18 cellular contexts compared by ENCODE assay signal in genomic region chr5:132060501-132061161, GRCh38. TPM values are rescaled to one million over a fixed set of nuclear protein-coding genes. Genes with fewer than 3 reads are reported as not detected.
DNase-seq lines count a peak whose midpoint lies in the region; ATAC-seq and TF ChIP-seq lines count a peak whose summit lies in the region.
"Had no signal": no experiment of that assay in that cellular context is flagged by ENCODE, and none has a peak within 500 bp of the region (broad histone marks: within the 10 kb centered on the region; RNA-seq: fewer than 3 reads in every experiment).

IL3 (plus strand) TSS chr5:132060655; CDS start chr5:132060707, 52 bp downstream.

- H2AFZ ChIP-seq in mammary epithelial cell (ENCODE audit: low read depth, low read length): no peak within 1 kb of the TSS

- H3K36me3 ChIP-seq in mammary epithelial cell (ENCODE audit: insufficient read depth, low read length): no peaks in the 10 kb centered on the region
- H3K36me3 ChIP-seq: esophagus squamous epithelium, suprapubic skin had no signal

- H3K79me2 ChIP-seq in mammary epithelial cell (ENCODE audit: insufficient read depth, low read length): no peaks in the 10 kb centered on the region

- H3K36me3 Mint-ChIP-seq in activated CD4-positive, alpha-beta T cell treated with anti-CD3 and anti-CD28 coated beads, Interleukin-2, amount 10 ng/mL, durations not matched to agents 7 days and 5 days (ENCODE audit: low read depth): no peaks in the 10 kb centered on the region
- H3K36me3 Mint-ChIP-seq in chondrocyte (ENCODE audit: low read depth): no peaks in the 10 kb centered on the region
- H3K36me3 Mint-ChIP-seq in stimulated activated effector memory CD8-positive, alpha-beta T cell treated with anti-CD3 and anti-CD28 coated beads, Interleukin-12 subunit alpha, Interleukin-12 subunit beta, amount 100 ng/mL, for 72 hours: peaks cover 29% of the 10 kb centered on the region

- POLR2A ChIA-PET in activated CD4-positive, alpha-beta T cell treated with anti-CD3 and anti-CD28 coated beads, Interleukin-2, amount 10 ng/mL, durations not matched to agents 7 days and 5 days (lab: Charles Lee): no interaction called here

- no TSS peak for BruUV-seq in mammary epithelial cell (replicated peaks; lab: Mats Ljungman, UMichigan)

- dilution Hi-C loops in mammary epithelial cell (cut with HindIII; ENCODE audit: low sequenced_read_pairs): no loop called here

- no peaks in the 10 kb centered on the region for H3K9me3 Mint-ChIP-seq in activated CD4-positive, alpha-beta T cell treated with anti-CD3 and anti-CD28 coated beads, Interleukin-2, amount 10 ng/mL, durations not matched to agents 7 days and 5 days
- H3K9me3 Mint-ChIP-seq in chondrocyte (ENCODE audit: low read depth): no peaks in the 10 kb centered on the region
- no peaks in the 10 kb centered on the region for H3K9me3 Mint-ChIP-seq in stimulated activated effector memory CD8-positive, alpha-beta T cell treated with anti-CD3 and anti-CD28 coated beads, Interleukin-12 subunit alpha, Interleukin-12 subunit beta, amount 100 ng/mL, for 72 hours
- H3K9me3 Mint-ChIP-seq: HFFc6 had no signal

- intact Hi-C loops in mammary epithelial cell (cut with micrococcal nuclease): loop anchor here (10.0 kb wide), 1 partner anchor 354 kb away; no protein-coding TSS in a partner anchor

- no peak for ATAC-seq in stimulated activated effector memory CD8-positive, alpha-beta T cell treated with anti-CD3 and anti-CD28 coated beads, Interleukin-12 subunit alpha, Interleukin-12 subunit beta, amount 100 ng/mL, for 72 hours
- ATAC-seq in GM18505 (IDR thresholded peaks at IDR 0.05; ENCODE audit: unreplicated experiment): no peak
- ATAC-seq: A549 had no signal

- H3K9ac ChIP-seq in mammary epithelial cell (ENCODE audit: insufficient read depth, low read length): no peak within 1 kb of the TSS

- no peaks in the 10 kb centered on the region for H3K27me3 ChIP-seq in mammary epithelial cell (ENCODE audit: insufficient read depth, low read length)
- H3K27me3 ChIP-seq: esophagus squamous epithelium, suprapubic skin had no signal

- in situ Hi-C loops in mammary epithelial cell (cut with MboI; ENCODE audit: low sequenced_read_pairs in 2 of 2): loop anchor here (10.0 to 25.0 kb wide), 3 partner anchors 114 to 452 kb away; no protein-coding TSS in a partner anchor

- H3K27ac Mint-ChIP-seq in activated CD4-positive, alpha-beta T cell treated with anti-CD3 and anti-CD28 coated beads, Interleukin-2, amount 10 ng/mL, durations not matched to agents 7 days and 5 days: peak within 1 kb of the TSS; percentile 25
- no peak within 1 kb of the TSS for H3K27ac Mint-ChIP-seq in chondrocyte (ENCODE audit: unreplicated experiment)
- H3K27ac Mint-ChIP-seq in stimulated activated effector memory CD8-positive, alpha-beta T cell treated with anti-CD3 and anti-CD28 coated beads, Interleukin-12 subunit alpha, Interleukin-12 subunit beta, amount 100 ng/mL, for 72 hours: peak within 1 kb of the TSS; percentile 58
- H3K27ac Mint-ChIP-seq: HFFc6 had no signal

- no peak within 1 kb of the TSS for H3K4me3 ChIP-seq in mammary epithelial cell (replicated peaks in 1 of 3; ENCODE audit: insufficient read depth in 1 of 3, low read depth in 2 of 3, low read length in 3 of 3)
- H3K4me3 ChIP-seq: A549, esophagus squamous epithelium, lung, SK-N-MC, suprapubic skin had no signal

- no peaks in the 10 kb centered on the region for H3K9me3 ChIP-seq in mammary epithelial cell (replicated peaks; ENCODE audit: insufficient read depth, low read length)
- H3K9me3 ChIP-seq: A549, Caco-2, esophagus squamous epithelium, suprapubic skin had no signal

- no peak for TF ChIP-seq POLR2A in GM18505 (IDR thresholded peaks at IDR 0.05; ENCODE audit: borderline replicate concordance, extremely low read depth, insufficient read depth, insufficient read length)

- no peak within 1 kb of the TSS for H3K4me2 ChIP-seq in mammary epithelial cell (ENCODE audit: insufficient read depth, low read depth, low read length)
- H3K4me2 ChIP-seq: A549 had no signal

- 89% methylated on average over 13 of the region's 16 CpGs for WGBS in mammary epithelial cell (ENCODE audit: low coverage, missing lambda C conversion rate)

- DNase-seq in activated CD4-positive, alpha-beta T cell treated with anti-CD3 and anti-CD28 coated beads for 48 hours: peak; percentile 9
- DNase-seq in activated CD4-positive, alpha-beta T cell treated with anti-CD3 and anti-CD28 coated beads, Interleukin-2, amount 50 U/mL, for 1 hour: no peak
- no peak for DNase-seq in activated CD4-positive, alpha-beta T cell treated with anti-CD3 and anti-CD28 coated beads, Interleukin-2, amount 10 ng/mL, durations not matched to agents 7 days and 5 days
- peak; percentile 74 for DNase-seq in chondrocyte (ENCODE audit: low spot score)
- no peak for DNase-seq in stimulated activated effector memory CD8-positive, alpha-beta T cell treated with anti-CD3 and anti-CD28 coated beads, Interleukin-12 subunit alpha, Interleukin-12 subunit beta, amount 100 ng/mL, for 72 hours (ENCODE audit: low spot score in 2 of 2)
- no peak for DNase-seq in DMS79 treated with DMSO at 0.1 percent for 48 hours (lab: John Stamatoyannopoulos, UW)
- DNase-seq in mammary epithelial cell: no peak
- DNase-seq: cortex of kidney, esophagus squamous epithelium, HFFc6, hypothalamus, MM.1S had no signal

- peaks cover 69% of the 10 kb centered on the region for H3K4me1 Mint-ChIP-seq in activated CD4-positive, alpha-beta T cell treated with anti-CD3 and anti-CD28 coated beads, Interleukin-2, amount 10 ng/mL, durations not matched to agents 7 days and 5 days
- peaks cover 2% of the 10 kb centered on the region for H3K4me1 Mint-ChIP-seq in chondrocyte (ENCODE audit: low read depth)
- H3K4me1 Mint-ChIP-seq in stimulated activated effector memory CD8-positive, alpha-beta T cell treated with anti-CD3 and anti-CD28 coated beads, Interleukin-12 subunit alpha, Interleukin-12 subunit beta, amount 100 ng/mL, for 72 hours: peaks cover 73% of the 10 kb centered on the region

- H3K4me3 Mint-ChIP-seq in activated CD4-positive, alpha-beta T cell treated with anti-CD3 and anti-CD28 coated beads, Interleukin-2, amount 10 ng/mL, durations not matched to agents 7 days and 5 days: no peak within 1 kb of the TSS
- H3K4me3 Mint-ChIP-seq in chondrocyte (ENCODE audit: unreplicated experiment): no peak within 1 kb of the TSS
- no peak within 1 kb of the TSS for H3K4me3 Mint-ChIP-seq in stimulated activated effector memory CD8-positive, alpha-beta T cell treated with anti-CD3 and anti-CD28 coated beads, Interleukin-12 subunit alpha, Interleukin-12 subunit beta, amount 100 ng/mL, for 72 hours
- H3K4me3 Mint-ChIP-seq: HFFc6 had no signal

- peaks cover 3% of the 10 kb centered on the region for H3K27me3 Mint-ChIP-seq in activated CD4-positive, alpha-beta T cell treated with anti-CD3 and anti-CD28 coated beads, Interleukin-2, amount 10 ng/mL, durations not matched to agents 7 days and 5 days
- peaks cover 3% of the 10 kb centered on the region for H3K27me3 Mint-ChIP-seq in chondrocyte (ENCODE audit: low read depth)

- TF ChIP-seq CTCF in chondrocyte (IDR thresholded peaks at IDR 0.05) (no peak), mammary epithelial cell (conservative IDR thresholded peaks at IDR 0.05 in 1 of 2, IDR thresholded peaks at IDR 0.05 in 1 of 2; ENCODE audit: extremely low read depth in 1 of 2, insufficient read depth in 1 of 2, low read depth in 1 of 2, low read length in 2 of 2) (no peak)

- no peaks in the 10 kb centered on the region for H4K20me1 ChIP-seq in mammary epithelial cell (ENCODE audit: insufficient read depth, low read length)

- CTCF ChIA-PET in activated CD4-positive, alpha-beta T cell treated with anti-CD3 and anti-CD28 coated beads, Interleukin-2, amount 10 ng/mL, durations not matched to agents 7 days and 5 days (lab: Charles Lee): interaction anchor here (1.2 to 4.3 kb wide), 6 partner anchors 14 to 471 kb away, joined by 3 to 14 read pairs (median 4); no protein-coding TSS in a partner anchor
- CTCF ChIA-PET in mammary epithelial cell (lab: Charles Lee; ENCODE audit: low non-redundant PET): no interaction called here

- no peak within 1 kb of the TSS for H3K27ac ChIP-seq in mammary epithelial cell (ENCODE audit: insufficient read depth, low read depth, low read length)
- H3K27ac ChIP-seq: A549, esophagus squamous epithelium, SK-N-MC, suprapubic skin had no signal

- peaks cover 6% of the 10 kb centered on the region for H3K4me1 ChIP-seq in mammary epithelial cell (ENCODE audit: insufficient read depth, low read length)
- H3K4me1 ChIP-seq: A549, Caco-2, esophagus squamous epithelium, suprapubic skin had no signal

RNA-seq across cellular contexts. Expression of gene IL3, which starts in this region (rescaled TPM):
- under 1 TPM; 0.20 to 0.40 TPM for total RNA-seq in activated CD4-positive, alpha-beta T cell treated with anti-CD3 and anti-CD28 coated beads, Interleukin-2, amount 10 ng/mL, durations not matched to agents 7 days and 5 days
- total RNA-seq in chondrocyte (not detected in 3 replicates), mammary epithelial cell (not detected)
- polyA plus RNA-seq in mammary epithelial cell: not detected
- not detected for polyA minus RNA-seq in mammary epithelial cell
- total RNA-seq: Caco-2, esophagus squamous epithelium, HFFc6, lung, suprapubic skin had no signal
- polyA plus RNA-seq: A549, lung had no signal

Comparison
In these comparisons a context has a peak if more than half of its experiments do, and no peak if none do; other contexts are left out.
1. Peak in DNase-seq in chondrocyte; RNA of the gene not detected or under 1 TPM.